2 cellular contexts compared by ENCODE assay signal in the genomic region with DNA sequence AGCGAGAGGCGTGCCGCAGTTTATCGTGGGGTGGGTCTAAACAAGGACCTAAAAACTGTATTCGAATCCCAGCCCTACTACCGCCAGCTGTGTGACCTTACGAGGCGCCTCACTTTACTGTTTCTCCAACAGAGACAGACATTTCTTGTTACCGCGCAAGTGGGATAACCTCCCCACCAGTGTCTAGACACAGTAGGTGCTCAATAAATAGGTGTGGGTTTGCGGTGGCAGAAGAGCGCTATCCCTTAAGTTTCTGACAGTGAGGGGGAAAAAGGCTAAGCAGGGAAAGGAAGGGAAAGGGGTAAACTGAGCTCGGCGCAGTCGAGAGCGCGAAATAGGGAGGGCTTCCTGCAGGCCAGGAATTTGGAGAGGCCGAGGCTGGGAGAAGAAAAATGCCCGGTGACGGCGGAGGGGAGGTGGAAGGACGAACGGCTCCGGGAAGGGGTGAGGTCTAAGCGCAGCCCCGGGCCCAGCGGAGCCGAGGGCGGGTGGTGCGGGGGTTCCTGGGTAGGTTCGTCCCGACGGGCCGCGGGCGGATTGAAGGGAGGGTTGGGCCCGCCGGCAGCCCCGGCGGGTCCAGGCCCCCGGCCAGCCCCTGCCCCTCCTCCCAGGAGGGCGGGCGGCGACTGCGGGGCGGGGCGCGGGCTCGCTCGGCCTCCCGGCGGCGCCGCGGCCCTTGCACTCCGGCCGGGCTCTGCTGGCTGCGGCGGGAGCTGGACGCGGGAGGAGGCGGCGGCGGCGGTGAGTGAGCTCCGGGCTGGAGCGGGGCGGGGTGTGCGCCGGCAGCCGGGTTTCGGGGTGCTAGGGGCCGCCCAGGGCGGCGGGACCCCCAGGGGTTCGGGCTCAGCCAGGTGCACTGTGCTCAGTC.
TF ChIP-seq lines count a peak whose summit lies in the region.

A gene with protein sequence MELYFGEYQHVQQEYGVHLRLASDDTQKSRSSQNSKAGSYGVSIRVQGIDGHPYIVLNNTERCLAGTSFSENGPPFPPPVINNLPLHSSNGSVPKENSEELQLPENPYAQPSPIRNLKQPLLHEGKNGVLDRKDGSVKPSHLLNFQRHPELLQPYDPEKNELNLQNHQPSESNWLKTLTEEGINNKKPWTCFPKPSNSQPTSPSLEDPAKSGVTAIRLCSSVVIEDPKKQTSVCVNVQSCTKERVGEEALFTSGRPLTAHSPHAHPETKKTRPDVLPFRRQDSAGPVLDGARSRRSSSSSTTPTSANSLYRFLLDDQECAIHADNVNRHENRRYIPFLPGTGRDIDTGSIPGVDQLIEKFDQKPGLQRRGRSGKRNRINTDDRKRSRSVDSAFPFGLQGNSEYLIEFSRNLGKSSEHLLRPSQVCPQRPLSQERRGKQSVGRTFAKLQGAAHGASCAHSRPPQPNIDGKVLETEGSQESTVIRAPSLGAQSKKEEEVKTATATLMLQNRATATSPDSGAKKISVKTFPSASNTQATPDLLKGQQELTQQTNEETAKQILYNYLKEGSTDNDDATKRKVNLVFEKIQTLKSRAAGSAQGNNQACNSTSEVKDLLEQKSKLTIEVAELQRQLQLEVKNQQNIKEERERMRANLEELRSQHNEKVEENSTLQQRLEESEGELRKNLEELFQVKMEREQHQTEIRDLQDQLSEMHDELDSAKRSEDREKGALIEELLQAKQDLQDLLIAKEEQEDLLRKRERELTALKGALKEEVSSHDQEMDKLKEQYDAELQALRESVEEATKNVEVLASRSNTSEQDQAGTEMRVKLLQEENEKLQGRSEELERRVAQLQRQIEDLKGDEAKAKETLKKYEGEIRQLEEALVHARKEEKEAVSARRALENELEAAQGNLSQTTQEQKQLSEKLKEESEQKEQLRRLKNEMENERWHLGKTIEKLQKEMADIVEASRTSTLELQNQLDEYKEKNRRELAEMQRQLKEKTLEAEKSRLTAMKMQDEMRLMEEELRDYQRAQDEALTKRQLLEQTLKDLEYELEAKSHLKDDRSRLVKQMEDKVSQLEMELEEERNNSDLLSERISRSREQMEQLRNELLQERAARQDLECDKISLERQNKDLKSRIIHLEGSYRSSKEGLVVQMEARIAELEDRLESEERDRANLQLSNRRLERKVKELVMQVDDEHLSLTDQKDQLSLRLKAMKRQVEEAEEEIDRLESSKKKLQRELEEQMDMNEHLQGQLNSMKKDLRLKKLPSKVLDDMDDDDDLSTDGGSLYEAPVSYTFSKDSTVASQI (plus strand): TSS at position 679 of the 868 bp plus-strand sequence. CDS start 61,495 bp downstream, outside the sequence.

TF ChIP-seq in IMR-90, 13 proteins besides CTCF, POLR2A, EP300 and RAD21:
- TF ChIP-seq BHLHE40 (IDR thresholded peaks at IDR 0.05; ENCODE audit: low read depth, low read length) (no peak), RFX5 (IDR thresholded peaks at IDR 0.05; ENCODE audit: low read depth, low read length) (no peak), RCOR1 (IDR thresholded peaks at IDR 0.05; ENCODE audit: insufficient replicate concordance, low read length) (no peak), NFE2L2 (IDR thresholded peaks at IDR 0.05; ENCODE audit: low read depth, low read length) (no peak), MXI1 (IDR thresholded peaks at IDR 0.05; ENCODE audit: borderline replicate concordance, low read depth, low read length) (no peak), CHD1 (IDR thresholded peaks at IDR 0.05; ENCODE audit: low read depth, low read length) (no peak), SMC3 (IDR thresholded peaks at IDR 0.05; ENCODE audit: low read depth, low read length) (no peak), MAFK (IDR thresholded peaks at IDR 0.05; ENCODE audit: low read depth, low read length) (no peak), MAZ (IDR thresholded peaks at IDR 0.05; ENCODE audit: borderline replicate concordance, low read depth, low read length) (no peak), FOS (IDR thresholded peaks at IDR 0.05; ENCODE audit: low read depth, low read length) (no peak), CEBPB (IDR thresholded peaks at IDR 0.05; ENCODE audit: low read depth, low read length) (no peak)
- TF ChIP-seq, protein P1, sequence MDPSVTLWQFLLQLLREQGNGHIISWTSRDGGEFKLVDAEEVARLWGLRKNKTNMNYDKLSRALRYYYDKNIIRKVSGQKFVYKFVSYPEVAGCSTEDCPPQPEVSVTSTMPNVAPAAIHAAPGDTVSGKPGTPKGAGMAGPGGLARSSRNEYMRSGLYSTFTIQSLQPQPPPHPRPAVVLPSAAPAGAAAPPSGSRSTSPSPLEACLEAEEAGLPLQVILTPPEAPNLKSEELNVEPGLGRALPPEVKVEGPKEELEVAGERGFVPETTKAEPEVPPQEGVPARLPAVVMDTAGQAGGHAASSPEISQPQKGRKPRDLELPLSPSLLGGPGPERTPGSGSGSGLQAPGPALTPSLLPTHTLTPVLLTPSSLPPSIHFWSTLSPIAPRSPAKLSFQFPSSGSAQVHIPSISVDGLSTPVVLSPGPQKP (IDR thresholded peaks at IDR 0.05; ENCODE audit: borderline replicate concordance, low read depth, low read length), result no peak
- TF ChIP-seq, protein P2, sequence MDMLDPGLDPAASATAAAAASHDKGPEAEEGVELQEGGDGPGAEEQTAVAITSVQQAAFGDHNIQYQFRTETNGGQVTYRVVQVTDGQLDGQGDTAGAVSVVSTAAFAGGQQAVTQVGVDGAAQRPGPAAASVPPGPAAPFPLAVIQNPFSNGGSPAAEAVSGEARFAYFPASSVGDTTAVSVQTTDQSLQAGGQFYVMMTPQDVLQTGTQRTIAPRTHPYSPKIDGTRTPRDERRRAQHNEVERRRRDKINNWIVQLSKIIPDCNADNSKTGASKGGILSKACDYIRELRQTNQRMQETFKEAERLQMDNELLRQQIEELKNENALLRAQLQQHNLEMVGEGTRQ (IDR thresholded peaks at IDR 0.05; ENCODE audit: low read depth, low read length), result no peak

TF ChIP-seq in HepG2, 621 proteins besides CTCF, POLR2A, EP300 and RAD21 (continues in another document):
- TF ChIP-seq SRSF4 (IDR thresholded peaks at IDR 0.05; ENCODE audit: low read depth, low read length, poor library complexity, severe bottlenecking) (no peak), MEF2D (CRISPR knock-in tag; IDR thresholded peaks at IDR 0.05) (no peak), XRCC5 (optimal IDR thresholded peaks at IDR 0.05; ENCODE audit: low read length) (peak; percentile 39), EEA1 (CRISPR knock-in tag; IDR thresholded peaks at IDR 0.05; ENCODE audit: borderline replicate concordance) (no peak), ELF4 (CRISPR knock-in tag; IDR thresholded peaks at IDR 0.05; ENCODE audit: borderline replicate concordance) (no peak), HNRNPLL (IDR thresholded peaks at IDR 0.05; ENCODE audit: low read depth, low read length, poor library complexity, severe bottlenecking) (peak; percentile 39), DMAP1 (CRISPR knock-in tag; IDR thresholded peaks at IDR 0.05) (no peak), ZNF782 (CRISPR knock-in tag; IDR thresholded peaks at IDR 0.05; ENCODE audit: borderline replicate concordance) (no peak), TCF7L2 (IDR thresholded peaks at IDR 0.05; ENCODE audit: low read depth, low read length) (no peak), RCOR2 (CRISPR knock-in tag; IDR thresholded peaks at IDR 0.05) (0 out of 2 replicates have a peak, but pooled peaks have one; percentile 17), SRSF1 (optimal IDR thresholded peaks at IDR 0.05; ENCODE audit: low read depth, low read length) (no peak), FIP1L1 (IDR thresholded peaks at IDR 0.05; ENCODE audit: borderline replicate concordance, insufficient read depth, low read depth, low read length) (no peak), MAZ (IDR thresholded peaks at IDR 0.05; ENCODE audit: borderline replicate concordance, low read depth, low read length) (peak; percentile 27; the same call in 1 of the 2 replicates), MAZ (CRISPR knock-in tag; IDR thresholded peaks at IDR 0.05; ENCODE audit: low read depth) (peak; percentile 64), KDM2A (CRISPR knock-in tag; IDR thresholded peaks at IDR 0.05; ENCODE audit: borderline replicate concordance, low read depth) (peak; percentile 25; the same call in 1 of the 2 replicates), AGO1 (IDR thresholded peaks at IDR 0.05; ENCODE audit: low read depth, low read length, poor library complexity, severe bottlenecking) (no peak), SRY (CRISPR knock-in tag; IDR thresholded peaks at IDR 0.05) (0 out of 2 replicates have a peak, but pooled peaks have one; percentile 11), ZMYM3 (CRISPR knock-in tag; IDR thresholded peaks at IDR 0.05) (peak; percentile 55; the same call in 1 of the 2 replicates), ELF3 (CRISPR knock-in tag; IDR thresholded peaks at IDR 0.05) (no peak), ZNF652 (CRISPR knock-in tag; IDR thresholded peaks at IDR 0.05; ENCODE audit: borderline replicate concordance, low read depth) (no peak), ZNF572 (CRISPR knock-in tag; IDR thresholded peaks at IDR 0.05) (0 out of 2 replicates have a peak, but pooled peaks have one; percentile 53), ZBTB20 (CRISPR knock-in tag; IDR thresholded peaks at IDR 0.05; ENCODE audit: borderline replicate concordance, low read depth) (no peak), CCAR2 (optimal IDR thresholded peaks at IDR 0.05; ENCODE audit: low read depth, low read length) (no peak), HNF4G (IDR thresholded peaks at IDR 0.05; ENCODE audit: borderline replicate concordance, low read depth, low read length) (peak; percentile 19; the same call in 1 of the 2 replicates), HNF4G (CRISPR knock-in tag; IDR thresholded peaks at IDR 0.05; ENCODE audit: borderline replicate concordance, low read depth) (no peak), NONO (IDR thresholded peaks at IDR 0.05) (no peak), NONO (CRISPR knock-in tag; conservative IDR thresholded peaks at IDR 0.05) (0 out of 2 replicates have a peak, but pooled peaks have one; percentile 2), ATF7-NPFF (CRISPR knock-in tag; IDR thresholded peaks at IDR 0.05; ENCODE audit: low read depth) (no peak), ISX (CRISPR knock-in tag; conservative IDR thresholded peaks at IDR 0.05) (no peak), RBFOX2 (IDR thresholded peaks at IDR 0.05; ENCODE audit: low read depth, low read length) (peak; percentile 71; the same call in 1 of the 2 replicates), PCBP2 (optimal IDR thresholded peaks at IDR 0.05; ENCODE audit: low read depth, low read length, poor library complexity, severe bottlenecking) (no peak), MBNL3 (CRISPR knock-in tag; conservative IDR thresholded peaks at IDR 0.05) (no peak)
- TF ChIP-seq, protein P3, sequence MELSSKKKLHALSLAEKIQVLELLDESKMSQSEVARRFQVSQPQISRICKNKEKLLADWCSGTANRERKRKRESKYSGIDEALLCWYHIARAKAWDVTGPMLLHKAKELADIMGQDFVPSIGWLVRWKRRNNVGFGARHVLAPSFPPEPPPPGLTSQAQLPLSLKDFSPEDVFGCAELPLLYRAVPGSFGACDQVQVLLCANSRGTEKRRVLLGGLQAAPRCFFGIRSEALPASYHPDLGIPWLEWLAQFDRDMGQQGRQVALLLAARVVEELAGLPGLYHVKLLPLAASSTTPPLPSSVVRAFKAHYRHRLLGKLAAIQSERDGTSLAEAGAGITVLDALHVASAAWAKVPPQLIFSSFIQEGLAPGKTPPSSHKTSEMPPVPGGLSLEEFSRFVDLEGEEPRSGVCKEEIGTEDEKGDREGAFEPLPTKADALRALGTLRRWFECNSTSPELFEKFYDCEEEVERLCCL (CRISPR knock-in tag; IDR thresholded peaks at IDR 0.05; ENCODE audit: borderline replicate concordance), result no peak
- TF ChIP-seq, protein P4, sequence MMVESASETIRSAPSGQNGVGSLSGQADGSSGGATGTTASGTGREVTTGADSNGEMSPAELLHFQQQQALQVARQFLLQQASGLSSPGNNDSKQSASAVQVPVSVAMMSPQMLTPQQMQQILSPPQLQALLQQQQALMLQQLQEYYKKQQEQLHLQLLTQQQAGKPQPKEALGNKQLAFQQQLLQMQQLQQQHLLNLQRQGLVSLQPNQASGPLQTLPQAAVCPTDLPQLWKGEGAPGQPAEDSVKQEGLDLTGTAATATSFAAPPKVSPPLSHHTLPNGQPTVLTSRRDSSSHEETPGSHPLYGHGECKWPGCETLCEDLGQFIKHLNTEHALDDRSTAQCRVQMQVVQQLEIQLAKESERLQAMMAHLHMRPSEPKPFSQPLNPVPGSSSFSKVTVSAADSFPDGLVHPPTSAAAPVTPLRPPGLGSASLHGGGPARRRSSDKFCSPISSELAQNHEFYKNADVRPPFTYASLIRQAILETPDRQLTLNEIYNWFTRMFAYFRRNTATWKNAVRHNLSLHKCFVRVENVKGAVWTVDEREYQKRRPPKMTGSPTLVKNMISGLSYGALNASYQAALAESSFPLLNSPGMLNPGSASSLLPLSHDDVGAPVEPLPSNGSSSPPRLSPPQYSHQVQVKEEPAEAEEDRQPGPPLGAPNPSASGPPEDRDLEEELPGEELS (CRISPR knock-in tag; IDR thresholded peaks at IDR 0.05), result no peak
- TF ChIP-seq, protein P5, sequence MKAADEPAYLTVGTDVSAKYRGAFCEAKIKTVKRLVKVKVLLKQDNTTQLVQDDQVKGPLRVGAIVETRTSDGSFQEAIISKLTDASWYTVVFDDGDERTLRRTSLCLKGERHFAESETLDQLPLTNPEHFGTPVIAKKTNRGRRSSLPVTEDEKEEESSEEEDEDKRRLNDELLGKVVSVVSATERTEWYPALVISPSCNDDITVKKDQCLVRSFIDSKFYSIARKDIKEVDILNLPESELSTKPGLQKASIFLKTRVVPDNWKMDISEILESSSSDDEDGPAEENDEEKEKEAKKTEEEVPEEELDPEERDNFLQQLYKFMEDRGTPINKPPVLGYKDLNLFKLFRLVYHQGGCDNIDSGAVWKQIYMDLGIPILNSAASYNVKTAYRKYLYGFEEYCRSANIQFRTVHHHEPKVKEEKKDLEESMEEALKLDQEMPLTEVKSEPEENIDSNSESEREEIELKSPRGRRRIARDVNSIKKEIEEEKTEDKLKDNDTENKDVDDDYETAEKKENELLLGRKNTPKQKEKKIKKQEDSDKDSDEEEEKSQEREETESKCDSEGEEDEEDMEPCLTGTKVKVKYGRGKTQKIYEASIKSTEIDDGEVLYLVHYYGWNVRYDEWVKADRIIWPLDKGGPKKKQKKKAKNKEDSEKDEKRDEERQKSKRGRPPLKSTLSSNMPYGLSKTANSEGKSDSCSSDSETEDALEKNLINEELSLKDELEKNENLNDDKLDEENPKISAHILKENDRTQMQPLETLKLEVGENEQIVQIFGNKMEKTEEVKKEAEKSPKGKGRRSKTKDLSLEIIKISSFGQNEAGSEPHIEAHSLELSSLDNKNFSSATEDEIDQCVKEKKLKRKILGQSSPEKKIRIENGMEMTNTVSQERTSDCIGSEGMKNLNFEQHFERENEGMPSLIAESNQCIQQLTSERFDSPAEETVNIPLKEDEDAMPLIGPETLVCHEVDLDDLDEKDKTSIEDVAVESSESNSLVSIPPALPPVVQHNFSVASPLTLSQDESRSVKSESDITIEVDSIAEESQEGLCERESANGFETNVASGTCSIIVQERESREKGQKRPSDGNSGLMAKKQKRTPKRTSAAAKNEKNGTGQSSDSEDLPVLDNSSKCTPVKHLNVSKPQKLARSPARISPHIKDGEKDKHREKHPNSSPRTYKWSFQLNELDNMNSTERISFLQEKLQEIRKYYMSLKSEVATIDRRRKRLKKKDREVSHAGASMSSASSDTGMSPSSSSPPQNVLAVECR (CRISPR knock-in tag; IDR thresholded peaks at IDR 0.05; ENCODE audit: borderline replicate concordance), result no peak; the same call in 1 of the 2 replicates
- TF ChIP-seq, protein P6, sequence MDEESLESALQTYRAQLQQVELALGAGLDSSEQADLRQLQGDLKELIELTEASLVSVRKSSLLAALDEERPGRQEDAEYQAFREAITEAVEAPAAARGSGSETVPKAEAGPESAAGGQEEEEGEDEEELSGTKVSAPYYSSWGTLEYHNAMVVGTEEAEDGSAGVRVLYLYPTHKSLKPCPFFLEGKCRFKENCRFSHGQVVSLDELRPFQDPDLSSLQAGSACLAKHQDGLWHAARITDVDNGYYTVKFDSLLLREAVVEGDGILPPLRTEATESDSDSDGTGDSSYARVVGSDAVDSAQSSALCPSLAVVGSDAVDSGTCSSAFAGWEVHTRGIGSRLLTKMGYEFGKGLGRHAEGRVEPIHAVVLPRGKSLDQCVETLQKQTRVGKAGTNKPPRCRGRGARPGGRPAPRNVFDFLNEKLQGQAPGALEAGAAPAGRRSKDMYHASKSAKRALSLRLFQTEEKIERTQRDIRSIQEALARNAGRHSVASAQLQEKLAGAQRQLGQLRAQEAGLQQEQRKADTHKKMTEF (CRISPR knock-in tag; IDR thresholded peaks at IDR 0.05), result 0 out of 2 replicates have a peak, but pooled peaks have one; percentile 8
